Comparison of ENCODE assay signal across 10 cellular contexts in the genomic region with DNA sequence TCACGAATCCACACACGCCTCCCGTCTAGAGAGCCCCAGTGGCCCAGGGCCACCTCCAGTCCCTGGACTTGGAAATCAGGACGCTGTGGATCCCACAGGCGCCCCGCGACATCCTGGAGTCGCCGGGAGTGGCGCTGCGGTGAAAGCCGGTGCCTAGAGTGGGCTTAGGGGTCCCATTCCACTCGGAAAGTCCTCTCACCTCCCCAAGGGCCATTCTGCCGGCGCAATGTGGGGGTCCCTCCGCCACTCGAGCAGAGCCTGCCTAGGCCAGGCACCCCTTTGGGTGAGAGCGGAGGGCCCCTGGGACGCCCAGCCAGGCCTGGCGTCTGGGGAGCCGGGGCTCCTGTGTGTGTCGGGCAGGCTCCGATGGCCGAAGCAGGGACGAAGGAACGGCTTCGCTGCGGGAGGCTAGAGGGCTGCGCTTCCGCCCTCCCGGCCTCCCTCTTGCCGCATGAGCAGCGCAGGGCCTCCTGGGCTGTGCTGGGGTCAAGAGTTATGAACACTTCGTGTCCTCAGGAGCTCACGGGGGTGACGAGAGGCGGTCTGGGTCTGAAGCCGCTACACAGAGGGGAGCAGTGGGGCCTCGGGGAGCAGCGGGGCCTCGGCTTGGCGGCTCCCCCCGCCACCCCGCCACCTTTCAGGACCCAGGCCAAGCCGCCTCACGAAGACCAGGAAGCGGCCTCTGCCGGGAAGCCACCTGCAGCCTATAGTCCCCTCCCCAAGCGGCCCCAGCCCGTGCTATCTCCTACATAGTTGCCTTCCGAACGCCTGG. TPM values are rescaled to one million over a fixed set of nuclear protein-coding genes. Genes with fewer than 3 reads are reported as not detected.
DNase-seq lines count a peak whose midpoint lies in the region; ATAC-seq lines count a peak whose summit lies in the region.
"Had no signal": no experiment of that assay in that cellular context is flagged by ENCODE, and none has a peak within 500 bp of the region (broad histone marks: within the 10 kb centered on the region; RNA-seq: fewer than 3 reads in every experiment).

No MANE protein-coding gene starts in this region.

- H3K36me3 ChIP-seq in iPS-20b (ENCODE audit: insufficient read depth, low read depth, low read length), result no peaks in the 10 kb centered on the region
- no peaks in the 10 kb centered on the region for H3K36me3 ChIP-seq in subcutaneous abdominal adipose tissue (ENCODE audit: control insufficient read depth in 5 of 5, insufficient read depth in 5 of 5, low read length in 5 of 5)

- peak; percentile 46 for ATAC-seq in HG03571 (IDR thresholded peaks at IDR 0.05; ENCODE audit: unreplicated experiment)
- ATAC-seq: A549 had no signal

- H3K9me3 ChIP-seq in iPS-20b (ENCODE audit: insufficient read depth, low read depth, low read length), result no peaks in the 10 kb centered on the region
- no peaks in the 10 kb centered on the region for H3K9me3 ChIP-seq in subcutaneous abdominal adipose tissue (ENCODE audit: control insufficient read depth in 5 of 5, low read length in 5 of 5)
- H3K9me3 ChIP-seq: A549 had no signal

- H3K27ac Mint-ChIP-seq in activated CD4-positive, alpha-beta T cell treated with anti-CD3 and anti-CD28 coated beads, Interleukin-2, amount 10 ng/mL, durations not matched to agents 24 days and 14 days, result no peak overlapping the region

- no peak overlapping the region; the same call in 1 of the 2 replicates for H3K9ac ChIP-seq in iPS-20b (ENCODE audit: low read depth, low read length)
- peak overlapping the region in 1 of 5 donors; percentile 59 for H3K9ac ChIP-seq in subcutaneous abdominal adipose tissue (ENCODE audit: low read length in 5 of 5)

- H3K4me3 ChIP-seq in iPS-20b (ENCODE audit: low read length) (peak overlapping the region; percentile 60; the same call in 1 of the 2 replicates), subcutaneous abdominal adipose tissue (ENCODE audit: low read depth in 1 of 5, low read length in 5 of 5) (peak overlapping the region in 4 of 5 donors; percentile 27 to 58 (median 43))
- H3K4me3 ChIP-seq: A549 had no signal

- no peak overlapping the region for H3K4me3 Mint-ChIP-seq in activated CD4-positive, alpha-beta T cell treated with anti-CD3 and anti-CD28 coated beads, Interleukin-2, amount 10 ng/mL, durations not matched to agents 24 days and 14 days

- DNase-seq in activated CD4-positive, alpha-beta T cell treated with anti-CD3 and anti-CD28 coated beads, Interleukin-2, amount 10 ng/mL, durations not matched to agents 24 days and 14 days, result peak; percentile 61
- DNase-seq in activated CD4-positive, alpha-beta T cell treated with anti-CD3 and anti-CD28 coated beads for 48 hours, result no peak
- no peak for DNase-seq in effector CD4-positive, alpha-beta T cell
- no peak for DNase-seq in SKM-1 treated with dmso at 0.1 percent for 144 hours (lab: John Stamatoyannopoulos, UW; ENCODE audit: unreplicated experiment)
- no peak for DNase-seq in NCI-H2107 (lab: John Stamatoyannopoulos, UW)

- intact Hi-C loops in activated CD4-positive, alpha-beta T cell treated with anti-CD3 and anti-CD28 coated beads, Interleukin-2, amount 10 ng/mL, durations not matched to agents 24 days and 14 days (cut with micrococcal nuclease), result loop anchor here (2.0 to 10.0 kb wide), 3 partner anchors 99 to 1143 kb away; a partner anchor contains a TSS

- no peaks in the 10 kb centered on the region for H3K9me3 Mint-ChIP-seq in activated CD4-positive, alpha-beta T cell treated with anti-CD3 and anti-CD28 coated beads, Interleukin-2, amount 10 ng/mL, durations not matched to agents 24 days and 14 days

- H3K36me3 Mint-ChIP-seq in activated CD4-positive, alpha-beta T cell treated with anti-CD3 and anti-CD28 coated beads, Interleukin-2, amount 10 ng/mL, durations not matched to agents 24 days and 14 days (ENCODE audit: low read depth), result no peaks in the 10 kb centered on the region

- H3K4me1 ChIP-seq in iPS-20b (ENCODE audit: insufficient read depth, low read length), result peaks cover 3% of the 10 kb centered on the region; the same call in 1 of the 2 replicates
- H3K4me1 ChIP-seq in subcutaneous abdominal adipose tissue (ENCODE audit: control insufficient read depth in 5 of 5, insufficient read depth in 5 of 5, low read length in 5 of 5), result peaks cover 0 to 43% (median 37%) of the 10 kb centered on the region in 5 donors

- no peak overlapping the region for H3K27ac ChIP-seq in iPS-20b (ENCODE audit: low read length)
- no peak overlapping the region for H3K27ac ChIP-seq in subcutaneous abdominal adipose tissue (ENCODE audit: low read depth, low read length)
- H3K27ac ChIP-seq: A549 had no signal

- peaks cover 8% of the 10 kb centered on the region for H3K4me1 Mint-ChIP-seq in activated CD4-positive, alpha-beta T cell treated with anti-CD3 and anti-CD28 coated beads, Interleukin-2, amount 10 ng/mL, durations not matched to agents 24 days and 14 days

- H3K27me3 ChIP-seq in iPS-20b (ENCODE audit: insufficient read depth, low read length), result peaks cover 73% of the 10 kb centered on the region
- H3K27me3 ChIP-seq in subcutaneous abdominal adipose tissue (ENCODE audit: control insufficient read depth in 5 of 5, insufficient read depth in 4 of 5, low read length in 5 of 5), result peaks cover 44 to 55% (median 47%) of the 10 kb centered on the region in 5 donors

- H3K27me3 Mint-ChIP-seq in activated CD4-positive, alpha-beta T cell treated with anti-CD3 and anti-CD28 coated beads, Interleukin-2, amount 10 ng/mL, durations not matched to agents 24 days and 14 days, result peaks cover 75% of the 10 kb centered on the region

RNA-seq across cellular contexts. Expression of a gene that starts 13.6 kb away (rescaled TPM):
- not detected in 2 replicates for total RNA-seq in activated CD4-positive, alpha-beta T cell treated with anti-CD3 and anti-CD28 coated beads, Interleukin-2, amount 10 ng/mL, durations not matched to agents 24 days and 14 days
- total RNA-seq: activated CD8-positive, alpha-beta memory T cell treated with anti-CD3 and anti-CD28 coated beads for 36 hours had no signal
